Comparison of ENCODE assay signal across 21 cellular contexts in the genomic region with DNA sequence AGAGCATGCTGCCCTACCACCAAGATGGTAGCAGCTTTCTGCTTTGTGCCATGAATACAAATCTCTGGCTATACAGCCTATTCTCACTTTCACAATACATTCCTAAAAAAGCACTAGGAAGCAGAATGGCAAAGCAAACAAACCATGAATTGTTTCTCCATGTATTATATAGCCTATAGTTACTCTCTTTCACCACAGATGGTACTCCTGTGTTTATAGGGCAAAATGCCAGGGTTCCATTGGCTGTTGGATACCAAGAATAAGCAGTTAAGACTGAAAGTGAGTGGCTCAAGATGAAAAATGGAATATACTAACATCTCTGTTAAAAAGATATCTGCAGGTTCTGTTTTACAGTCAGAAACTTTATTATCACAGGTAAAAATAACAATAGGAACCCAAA. TPM values are rescaled to one million over a fixed set of nuclear protein-coding genes. Genes with fewer than 3 reads are reported as not detected.
DNase-seq lines count a peak whose midpoint lies in the region; ATAC-seq and TF ChIP-seq lines count a peak whose summit lies in the region.
"Had no signal": no experiment of that assay in that cellular context is flagged by ENCODE, and none has a peak within 500 bp of the region (broad histone marks: within the 10 kb centered on the region; RNA-seq: fewer than 3 reads in every experiment).

No MANE protein-coding gene starts in this region.

- no peaks in the 10 kb centered on the region for H3K27me3 ChIP-seq in AG04450 (ENCODE audit: control insufficient read depth, insufficient read depth, low read length)
- H3K27me3 ChIP-seq: uterus had no signal

- CTCF ChIA-PET in AG04450 (lab: Charles Lee), result interaction anchor here (1.0 to 2.1 kb wide), 6 partner anchors 10 to 93 kb away, joined by 3 to 13 read pairs (median 4); no protein-coding TSS in a partner anchor

- no peaks in the 10 kb centered on the region for H3K9me3 ChIP-seq in AG04450 (ENCODE audit: control insufficient read depth, insufficient read depth, low read length)
- H3K9me3 ChIP-seq: uterus had no signal

- POLR2A ChIA-PET in AG04450 (lab: Yijun Ruan, JAX), result interaction anchor here (0.9 kb wide), 1 partner anchor 10 kb away, joined by 6 read pairs; no protein-coding TSS in a partner anchor

- no peak overlapping the region for H3K27ac ChIP-seq in AG04450 (ENCODE audit: low read depth, low read length)
- H3K27ac ChIP-seq: GM23248, uterus, VCaP had no signal

- TF ChIP-seq CTCF in AG04450 (IDR thresholded peaks at IDR 0.05; ENCODE audit: low read depth, low read length), result no peak
- TF ChIP-seq CTCF in fibroblast of the aortic adventitia (IDR thresholded peaks at IDR 0.05; ENCODE audit: insufficient read depth, low read length), result no peak

- DNase-seq in AG04450 (ENCODE audit: low read depth, low spot score), result peak; percentile 45
- peak; percentile 25 for DNase-seq in NCI-H146 (lab: John Stamatoyannopoulos, UW)
- DNase-seq in NCI-H69 (lab: John Stamatoyannopoulos, UW), result peak; percentile 96
- DNase-seq in fibroblast of the aortic adventitia (ENCODE audit: low read depth), result peak; percentile 32
- no peak for DNase-seq in AG08395 (ENCODE audit: low spot score)
- no peak for DNase-seq in stimulated activated CD4-positive, alpha-beta T cell treated with anti-CD3 and anti-CD28 coated beads, Interleukin-2, amount 100 ng/mL, for 48 hours
- no peak for DNase-seq in kidney glomerular epithelial cell (lab: John Stamatoyannopoulos, UW)
- DNase-seq: ACHN; activated CD8-positive, alpha-beta T cell treated with anti-CD3 and anti-CD28 coated beads, Interleukin-2, amount 10 ng/mL, durations not matched to agents 7 days and 5 days; CD8-positive, alpha-beta T cell; GM23248; Karpas-422; NCI-H1436 treated with DMSO at 0.1 percent for 48 hours; Right ventricle myocardium superior; stimulated activated CD4-positive, alpha-beta T cell treated with anti-CD3 and anti-CD28 coated beads, Interleukin-12 subunit alpha, Interleukin-12 subunit beta, amount 100 ng/mL, for 4 hours; stimulated activated naive CD8-positive, alpha-beta T cell treated with anti-CD3 and anti-CD28 coated beads, Interleukin-15, amount 100 ng/mL, for 72 hours; uterus had no signal

- H3K4me3 ChIP-seq in AG04450 (ENCODE audit: low read depth, low read length) (no peak overlapping the region), fibroblast of the aortic adventitia (ENCODE audit: low read depth, low read length) (no peak overlapping the region)
- H3K4me3 ChIP-seq: GM23248, uterus had no signal

- no peak for ATAC-seq in HG02798 (IDR thresholded peaks at IDR 0.05; ENCODE audit: poor library complexity, unreplicated experiment)
- ATAC-seq: activated CD8-positive, alpha-beta T cell treated with anti-CD3 and anti-CD28 coated beads, Interleukin-2, amount 10 ng/mL, durations not matched to agents 7 days and 5 days; CD8-positive, alpha-beta T cell; stimulated activated naive CD8-positive, alpha-beta T cell treated with anti-CD3 and anti-CD28 coated beads, Interleukin-15, amount 100 ng/mL, for 72 hours had no signal

RNA-seq across cellular contexts. Expression of gene ARF3, which starts 11.1 kb away (rescaled TPM):
- polyA plus RNA-seq in AG04450 (2011; rRNA removed), result 260 TPM in 2 replicates
- polyA minus RNA-seq in AG04450 (2011; rRNA and poly(A)+ RNA removed), result 129 and 145 TPM in 2 replicates
- 39.7 and 65.3 TPM in 2 replicates for total RNA-seq in fibroblast of the aortic adventitia (ENCODE audit: low replicate concordance)

RNA-seq across cellular contexts. Expression of gene FKBP11, which starts 20.9 kb away (rescaled TPM):
- polyA plus RNA-seq in AG04450 (2011; rRNA removed), result 85.9 and 99.2 TPM in 2 replicates
- polyA minus RNA-seq in AG04450 (2011; rRNA and poly(A)+ RNA removed), result 47.0 and 50.5 TPM in 2 replicates
- total RNA-seq in fibroblast of the aortic adventitia (ENCODE audit: low replicate concordance), result 4.8 and 23.8 TPM in 2 replicates

RNA-seq across cellular contexts. Expression of gene WNT10B, which starts 25.3 kb away (rescaled TPM):
- polyA plus RNA-seq in AG04450 (2011; rRNA removed), result 0.24 and 0.26 TPM in 2 replicates
- 0.09 and 0.18 TPM in 2 replicates for polyA minus RNA-seq in AG04450 (2011; rRNA and poly(A)+ RNA removed)
- 0.18 and 0.98 TPM in 2 replicates for total RNA-seq in fibroblast of the aortic adventitia (ENCODE audit: low replicate concordance)

RNA-seq across cellular contexts. Expression of gene WNT1, which starts 31.9 kb away (rescaled TPM):
- not detected in 2 replicates for polyA plus RNA-seq in AG04450 (2011; rRNA removed)
- polyA minus RNA-seq in AG04450 (2011; rRNA and poly(A)+ RNA removed), result not detected in 2 replicates
- total RNA-seq in fibroblast of the aortic adventitia (ENCODE audit: low replicate concordance), result not detected in 2 replicates
- total RNA-seq: GM23248; renal cortical epithelial cell; Right ventricle myocardium superior; T-helper 1 cell treated with Interleukin-12 subunit alpha and Interleukin-12 subunit beta and Interleukin-4 antibody, amounts not matched to agents 30 ng/mL and 1 ng/mL, for 36 hours; uterus had no signal
- polyA plus RNA-seq: GM23248 had no signal

RNA-seq across cellular contexts. Expression of gene DDN, which starts 53.0 kb away (rescaled TPM):
- polyA plus RNA-seq in AG04450 (2011; rRNA removed), result 0.02 and 0.04 TPM in 2 replicates
- 0.09 TPM in 2 replicates for polyA minus RNA-seq in AG04450 (2011; rRNA and poly(A)+ RNA removed)
- total RNA-seq in fibroblast of the aortic adventitia (ENCODE audit: low replicate concordance), result 0.08 and 0.09 TPM in 2 replicates
- total RNA-seq: GM23248 had no signal
- polyA plus RNA-seq: GM23248 had no signal

Comparison
In these comparisons a context has a peak if more than half of its experiments do, and no peak if none do; other contexts are left out.
1. DNase-seq: peak in AG04450 (single experiment), NCI-H146 (single experiment), NCI-H69 (single experiment) and fibroblast of the aortic adventitia (single experiment); none in AG08395 (single experiment), stimulated activated CD4-positive, alpha-beta T cell treated with anti-CD3 and anti-CD28 coated beads, Interleukin-2, amount 100 ng/mL, for 48 hours (0 of 2) and kidney glomerular epithelial cell (single experiment).